In the genomic region with DNA sequence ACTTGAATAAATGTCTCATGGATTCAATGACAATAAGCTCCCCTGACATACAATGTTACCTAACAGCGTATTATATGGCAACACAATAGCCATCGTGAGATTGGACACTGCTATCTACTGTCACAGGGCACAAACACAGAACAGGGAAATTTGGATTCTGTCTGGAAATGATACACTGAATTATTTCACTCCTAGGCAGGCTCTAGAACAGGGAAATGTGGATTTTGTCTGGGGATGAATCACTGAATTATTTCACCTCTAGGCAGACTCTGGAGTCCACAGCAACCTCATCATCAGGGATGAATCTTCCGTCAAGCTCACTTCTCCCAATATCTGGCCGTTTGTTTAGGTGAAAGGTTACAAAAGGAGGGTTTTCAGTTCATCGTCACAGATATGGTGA, we compare ENCODE assay signal across 18 cellular contexts.
"Had no signal": no experiment of that assay in that cellular context is flagged by ENCODE, and none has a peak within 500 bp of the region (broad histone marks: within the 10 kb centered on the region; RNA-seq: fewer than 3 reads in every experiment).

No MANE protein-coding gene starts in this region.

- DNase-seq: activated CD4-positive, alpha-beta T cell treated with anti-CD3 and anti-CD28 coated beads, Interleukin-2, amount 50 U/mL, for 4 hours; activated gamma-delta T cell treated with Interleukin-2 at 50 U/mL for 16 hours; activated naive CD8-positive, alpha-beta T cell treated with anti-CD3 and anti-CD28 coated beads, Interleukin-2, amount 10 ng/mL, durations not matched to agents 7 days and 5 days; activated T-cell treated with anti-CD3 and anti-CD28 coated beads, Interleukin-2, amount 50 U/mL, for 72 hours; central memory CD4-positive, alpha-beta T cell; dermis blood vessel endothelial cell; erythroblast; hypothalamus; left cardiac atrium; naive thymus-derived CD8-positive, alpha-beta T cell; occipital lobe; psoas muscle; stimulated activated CD4-positive, alpha-beta T cell treated with anti-CD3 and anti-CD28 coated beads, Interleukin-4, amount 100 ng/mL, for 1 hour; stimulated activated CD8-positive, alpha-beta memory T cell treated with anti-CD3 and anti-CD28 coated beads, Interleukin-4, amount 100 ng/mL, for 48 hours; upper lobe of left lung had no signal

- ATAC-seq: activated T-cell treated with anti-CD3 and anti-CD28 coated beads, Interleukin-2, amount 50 U/mL, for 72 hours; left cardiac atrium; naive thymus-derived CD8-positive, alpha-beta T cell; psoas muscle; sciatic nerve had no signal

- H3K4me3 ChIP-seq: ascending aorta, lung, psoas muscle, upper lobe of left lung had no signal
